8 cellular contexts compared by ENCODE assay signal in genomic region chr10:23438547-23439451, GRCh38. TPM values are rescaled to one million over a fixed set of nuclear protein-coding genes. Genes with fewer than 3 reads are reported as not detected.
DNase-seq lines count a peak whose midpoint lies in the region; ATAC-seq and TF ChIP-seq lines count a peak whose summit lies in the region.

A gene with protein sequence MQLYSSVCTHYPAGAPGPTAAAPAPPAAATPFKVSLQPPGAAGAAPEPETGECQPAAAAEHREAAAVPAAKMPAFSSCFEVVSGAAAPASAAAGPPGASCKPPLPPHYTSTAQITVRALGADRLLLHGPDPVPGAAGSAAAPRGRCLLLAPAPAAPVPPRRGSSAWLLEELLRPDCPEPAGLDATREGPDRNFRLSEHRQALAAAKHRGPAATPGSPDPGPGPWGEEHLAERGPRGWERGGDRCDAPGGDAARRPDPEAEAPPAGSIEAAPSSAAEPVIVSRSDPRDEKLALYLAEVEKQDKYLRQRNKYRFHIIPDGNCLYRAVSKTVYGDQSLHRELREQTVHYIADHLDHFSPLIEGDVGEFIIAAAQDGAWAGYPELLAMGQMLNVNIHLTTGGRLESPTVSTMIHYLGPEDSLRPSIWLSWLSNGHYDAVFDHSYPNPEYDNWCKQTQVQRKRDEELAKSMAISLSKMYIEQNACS (plus strand): TSS chr10:23439075. CDS start chr10:23439458, 383 bp downstream.

- no TSS peak for BruUV-seq in PC-9 (replicated peaks; lab: Mats Ljungman, UMichigan)

- H3F3A ChIP-seq in PC-9 (ENCODE audit: insufficient read depth, low read depth) = peaks cover 15% of the 10 kb centered on the region; the same call in 1 of the 2 replicates

- TF ChIP-seq CTCF in PC-9 (conservative IDR thresholded peaks at IDR 0.05) = no peak

- H3K4me1 ChIP-seq in HUES64 (ENCODE audit: insufficient read depth, low read length) (peaks cover 12% of the 10 kb centered on the region), PC-9 (replicated peaks; ENCODE audit: insufficient read depth) (peaks cover 31% of the 10 kb centered on the region), muscle layer of duodenum (ENCODE audit: control insufficient read depth in 1 of 2, insufficient read depth in 2 of 2, low read length in 2 of 2) (peaks cover 6 to 25% of the 10 kb centered on the region in 2 donors)

- H3K27me3 ChIP-seq in HUES64 (ENCODE audit: insufficient read depth, low read length) (peaks cover 17% of the 10 kb centered on the region), PC-9 (ENCODE audit: insufficient read depth, low read depth) (no peaks in the 10 kb centered on the region), muscle layer of duodenum (ENCODE audit: low read depth, low read length) (no peaks in the 10 kb centered on the region)

- CTCF ChIA-PET in PC-9 (lab: Charles Lee) = interaction anchor here (0.9 kb wide), 1 partner anchor 49 kb away, joined by 3 read pairs; no protein-coding TSS in a partner anchor

- H3K79me2 ChIP-seq in PC-9 (ENCODE audit: low read depth) = peaks cover 40% of the 10 kb centered on the region

- H3K9me3 ChIP-seq in HUES64 (ENCODE audit: insufficient read depth, low read depth, low read length) (no peaks in the 10 kb centered on the region), PC-9 (ENCODE audit: insufficient read depth, low read depth) (no peaks in the 10 kb centered on the region), muscle layer of duodenum (ENCODE audit: control insufficient read depth in 1 of 2, low read length in 2 of 2) (no peaks in the 10 kb centered on the region)

- H3K36me3 ChIP-seq in HUES64 (ENCODE audit: insufficient read depth, low read length) (no peaks in the 10 kb centered on the region), PC-9 (ENCODE audit: low read depth) (no peaks in the 10 kb centered on the region), muscle layer of duodenum (ENCODE audit: control insufficient read depth in 1 of 2, insufficient read depth in 2 of 2, low read length in 2 of 2) (no peaks in the 10 kb centered on the region)

- H4K20me1 ChIP-seq in PC-9 (ENCODE audit: insufficient read depth) = peaks cover 14% of the 10 kb centered on the region; the same call in 1 of the 2 replicates

- peaks cover 12% of the 10 kb centered on the region for H3K36me3 Mint-ChIP-seq in activated T-cell treated with anti-CD3 and anti-CD28 coated beads, Interleukin-2, amount 50 U/mL, for 4 hours (ENCODE audit: insufficient read depth)

- intact Hi-C loops in PC-9 (cut with micrococcal nuclease; ENCODE audit: unreplicated experiment) = loop anchor here (1.0 to 10.0 kb wide), 5 partner anchors 16 to 1924 kb away; partner anchors contain the start of gene C10orf67

- WGBS in HUES64 = 1% methylated on average over 115 of the region's 115 CpGs

- POLR2A ChIA-PET in PC-9 (lab: Charles Lee; ENCODE audit: unreplicated experiment) = interaction anchor here (0.6 to 1.1 kb wide), 8 partner anchors 17 to 1308 kb away, joined by 3 to 20 read pairs (median 4); partner anchors contain the start of gene C10orf67

- peak within 1 kb of the TSS; percentile 67; the same call in 1 of the 2 replicates for H2AFZ ChIP-seq in PC-9

- DNase-seq in DMS114 treated with DMSO at 0.1 percent for 48 hours (lab: John Stamatoyannopoulos, UW; ENCODE audit: unreplicated experiment) = peak; percentile 71
- DNase-seq in PC-9 = peak; percentile 74 to 96
- peak; percentile 91 for DNase-seq in activated T-cell treated with anti-CD3 and anti-CD28 coated beads, Interleukin-2, amount 50 U/mL, for 4 hours
- peak; percentile 87 for DNase-seq in stimulated activated CD8-positive, alpha-beta memory T cell treated with anti-CD3 and anti-CD28 coated beads, Interleukin-7, amount 100 ng/mL, for 24 hours (ENCODE audit: low read depth)

- H3K9ac ChIP-seq in HUES64 (ENCODE audit: low read depth, low read length) = peak within 1 kb of the TSS; percentile 67

- peak within 1 kb of the TSS; percentile 32; the same call in 1 of the 2 replicates for H3K27ac ChIP-seq in HUES64 (ENCODE audit: low read depth, low read length)
- peak within 1 kb of the TSS; percentile 37; the same call in 1 of the 2 replicates for H3K27ac ChIP-seq in PC-9
- H3K27ac ChIP-seq in muscle layer of duodenum (ENCODE audit: low read length) = peak within 1 kb of the TSS; percentile 71

- H3K4me1 Mint-ChIP-seq in activated T-cell treated with anti-CD3 and anti-CD28 coated beads, Interleukin-2, amount 50 U/mL, for 4 hours (ENCODE audit: low read depth) = peaks cover 37% of the 10 kb centered on the region

- ATAC-seq in GM21515 (IDR thresholded peaks at IDR 0.05; ENCODE audit: unreplicated experiment) = peak; percentile 83
- peak; percentile 89 to 91 for ATAC-seq in activated T-cell treated with anti-CD3 and anti-CD28 coated beads, Interleukin-2, amount 50 U/mL, for 4 hours
- ATAC-seq in esophagus mucosa = peak; percentile 98

- H3K4me3 ChIP-seq in HUES64 (ENCODE audit: low read length) = peak within 1 kb of the TSS; percentile 62
- H3K4me3 ChIP-seq in PC-9 = peak within 1 kb of the TSS; percentile 78
- H3K4me3 ChIP-seq in muscle layer of duodenum (ENCODE audit: low read depth in 1 of 2, low read length in 2 of 2) = peak within 1 kb of the TSS; percentile 65 to 91

- peak within 1 kb of the TSS; percentile 89; the same call in 1 of the 2 replicates for H3K4me2 ChIP-seq in PC-9

- H3K27me3 Mint-ChIP-seq in activated T-cell treated with anti-CD3 and anti-CD28 coated beads, Interleukin-2, amount 50 U/mL, for 4 hours (ENCODE audit: low read depth) = no peaks in the 10 kb centered on the region

- H3K9me3 Mint-ChIP-seq in activated T-cell treated with anti-CD3 and anti-CD28 coated beads, Interleukin-2, amount 50 U/mL, for 4 hours = no peaks in the 10 kb centered on the region

- H3K9me2 ChIP-seq in PC-9 (ENCODE audit: insufficient read depth) = no peaks in the 10 kb centered on the region

- peak within 1 kb of the TSS; percentile 80 for H3K4me3 Mint-ChIP-seq in activated T-cell treated with anti-CD3 and anti-CD28 coated beads, Interleukin-2, amount 50 U/mL, for 4 hours

RNA-seq across cellular contexts. Expression of the gene that starts here (rescaled TPM):
- polyA plus RNA-seq in HUES64 (2013, experiment 1 of 2) = 2.4 TPM
- polyA plus RNA-seq in HUES64 (2013, experiment 2 of 2) = 3.0 TPM
- total RNA-seq in PC-9 (2021) = 16.9 and 21.4 TPM in 2 replicates
- 10 to 100 TPM; 14.3 to 19.9 (median 19.6) TPM for total RNA-seq in activated T-cell treated with anti-CD3 and anti-CD28 coated beads, Interleukin-2, amount 50 U/mL, for 4 hours
- total RNA-seq in esophagus mucosa = 4.6 TPM

Comparison
In these comparisons a context has a peak if more than half of its experiments do, and no peak if none do; other contexts are left out.
1. Peak in every context shown above with its lines: DNase-seq, ATAC-seq, H3K4me3 ChIP-seq and H3K27ac ChIP-seq.